ENCODE assay signal across 8 cellular contexts in the genomic region with DNA sequence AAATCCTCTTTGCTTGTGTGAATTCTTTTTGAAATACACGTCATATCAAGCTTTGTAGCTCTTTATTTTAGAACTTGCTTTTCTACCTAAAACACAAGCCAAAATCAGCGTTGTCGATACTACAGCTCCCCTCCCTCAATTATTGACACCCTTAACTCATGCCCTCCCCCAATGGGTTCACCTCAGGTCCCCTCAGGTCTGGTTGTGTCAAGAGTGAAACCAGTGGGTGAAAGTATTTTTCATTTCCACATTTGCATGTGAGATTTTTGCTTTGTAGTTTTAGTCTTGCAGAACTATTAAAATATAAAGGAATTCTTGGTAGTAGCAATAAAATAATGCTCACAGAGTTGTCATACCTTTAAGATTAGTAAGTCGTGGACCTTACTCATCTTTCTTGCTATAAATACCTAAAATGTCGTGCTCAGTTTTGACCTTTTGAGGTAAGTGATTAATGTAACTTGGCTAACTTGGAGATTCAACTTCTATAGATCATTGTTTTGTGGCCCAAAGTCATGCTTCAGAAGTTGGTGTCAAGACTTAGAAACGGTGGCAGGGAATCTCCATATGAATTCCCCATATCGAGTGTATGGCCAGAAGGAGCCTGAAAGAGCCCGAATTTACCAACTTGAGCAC. TPM values are rescaled to one million over a fixed set of nuclear protein-coding genes. Genes with fewer than 3 reads are reported as not detected.
DNase-seq lines count a peak whose midpoint lies in the region; ATAC-seq, FAIRE-seq and TF ChIP-seq lines count a peak whose summit lies in the region.

No MANE protein-coding gene starts in this region.

- H3K27me3 ChIP-seq in cardiac muscle cell (no peaks in the 10 kb centered on the region), skeletal muscle satellite cell (ENCODE audit: control insufficient read depth, insufficient read depth, low read length) (peaks cover 1% of the 10 kb centered on the region)

- H3K9me3 ChIP-seq in cardiac muscle cell (ENCODE audit: low read depth), result no peaks in the 10 kb centered on the region
- H3K9me3 ChIP-seq in skeletal muscle satellite cell (replicated peaks; ENCODE audit: low read length), result no peaks in the 10 kb centered on the region

- H3K36me3 ChIP-seq in cardiac muscle cell (no peaks in the 10 kb centered on the region), skeletal muscle satellite cell (ENCODE audit: insufficient read depth, low read length) (no peaks in the 10 kb centered on the region)

- peaks cover 10% of the 10 kb centered on the region for H3K4me1 ChIP-seq in cardiac muscle cell (ENCODE audit: low read depth)
- H3K4me1 ChIP-seq in skeletal muscle satellite cell (ENCODE audit: control insufficient read depth, insufficient read depth, low read length), result peaks cover 18% of the 10 kb centered on the region

- intact Hi-C loops in Right ventricle myocardium inferior (cut with DNase I), result no loop called here

- peak overlapping the region; percentile 6 for H3K9ac ChIP-seq in skeletal muscle satellite cell (ENCODE audit: low read depth, low read length)

- no peak overlapping the region for H3K27ac ChIP-seq in cardiac muscle cell

- peak overlapping the region; percentile 99 for H3K4me2 ChIP-seq in skeletal muscle satellite cell (ENCODE audit: low read length)

- TF ChIP-seq CTCF in cardiac muscle cell (IDR thresholded peaks at IDR 0.05; ENCODE audit: low read depth, low read length) (no peak), choroid plexus epithelial cell (conservative IDR thresholded peaks at IDR 0.05; ENCODE audit: low read depth, low read length) (no peak)

- ATAC-seq in Right ventricle myocardium inferior (no peak), HG03521 (IDR thresholded peaks at IDR 0.05; ENCODE audit: unreplicated experiment) (no peak)

- FAIRE-seq in HTR-8/SVneo (lab: Jason Lieb, UNC), result no peak

- H3K4me3 ChIP-seq in cardiac muscle cell (peak overlapping the region; percentile 94), choroid plexus epithelial cell (ENCODE audit: low read depth, low read length) (no peak overlapping the region), skeletal muscle satellite cell (ENCODE audit: low read length) (peak overlapping the region; percentile 99)

- DNase-seq in cardiac muscle cell (ENCODE audit: low read depth in 1 of 2, low spot score in 1 of 2), result no peak
- DNase-seq in Right ventricle myocardium inferior (ENCODE audit: missing footprints), result no peak
- DNase-seq in HTR-8/SVneo (ENCODE audit: insufficient read length, low spot score), result peak; percentile 10
- DNase-seq in choroid plexus epithelial cell (ENCODE audit: low read depth), result peak; percentile 32
- no peak for DNase-seq in NCI-H526 (lab: John Stamatoyannopoulos, UW)
- no peak for DNase-seq in DMS114 treated with DMSO at 0.1 percent for 48 hours (lab: John Stamatoyannopoulos, UW; ENCODE audit: unreplicated experiment)

RNA-seq across cellular contexts. Expression of a gene that starts 1.7 kb away (rescaled TPM):
- total RNA-seq in cardiac muscle cell (10.7 and 11.4 TPM in 2 replicates), Right ventricle myocardium inferior (8.8 TPM)
- 31.7 and 36.7 TPM in 2 replicates for polyA plus RNA-seq in cardiac muscle cell
- total RNA-seq in skeletal muscle satellite cell (2012; rRNA removed), result 3.7 and 4.6 TPM in 2 replicates

Comparison
In these comparisons a context has a peak if more than half of its experiments do, and no peak if none do; other contexts are left out.
1. DNase-seq: peak in HTR-8/SVneo (single experiment) and choroid plexus epithelial cell (single experiment); none in cardiac muscle cell (0 of 2), Right ventricle myocardium inferior (single experiment), NCI-H526 (0 of 2) and DMS114 treated with DMSO at 0.1 percent for 48 hours (single experiment).